Comparison of ENCODE assay signal across 8 cellular contexts in the genomic region with DNA sequence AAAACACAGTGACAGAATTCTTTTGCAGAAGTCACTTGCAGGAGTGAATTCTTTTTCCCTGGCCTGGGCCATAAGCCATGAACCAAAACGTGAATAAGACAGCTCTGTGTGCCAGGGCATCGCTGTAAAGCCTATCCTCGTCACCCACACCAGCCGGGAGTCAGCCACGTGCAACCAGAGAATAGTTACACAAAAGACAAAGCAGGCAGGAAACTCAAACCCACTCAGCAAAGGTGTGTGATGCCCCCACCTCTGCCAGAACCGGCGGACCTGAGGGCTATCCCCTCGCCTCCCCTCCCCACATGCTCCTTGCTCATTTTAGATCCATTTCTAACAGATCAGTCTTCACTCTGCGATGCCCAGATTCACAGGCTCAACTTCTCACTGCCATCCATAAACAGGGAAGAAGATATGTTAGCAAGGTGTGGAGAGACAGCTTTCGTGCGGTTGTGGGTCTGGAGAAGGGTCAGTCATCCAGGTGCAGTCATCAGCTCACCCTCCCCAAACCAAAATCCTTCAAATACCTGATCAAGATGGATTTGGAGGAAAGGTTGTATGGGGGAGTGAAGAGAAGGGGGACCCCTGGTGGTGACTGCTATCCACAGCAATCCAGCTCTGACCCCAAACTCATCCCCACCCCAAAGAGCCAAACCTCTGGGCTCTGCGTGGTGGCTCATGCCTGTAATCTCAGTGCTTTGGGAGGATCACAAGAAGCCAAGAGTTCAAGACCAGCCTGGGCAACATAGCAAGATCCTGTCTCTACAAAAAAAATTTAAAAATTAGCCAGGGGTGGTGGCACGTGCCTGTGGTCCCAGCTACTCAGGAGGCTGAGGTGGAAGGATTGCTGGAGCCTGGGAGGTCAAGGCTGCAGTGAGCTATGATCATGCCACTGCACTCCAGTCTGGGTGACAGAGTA.
DNase-seq lines count a peak whose midpoint lies in the region; ATAC-seq and TF ChIP-seq lines count a peak whose summit lies in the region.

No MANE protein-coding gene starts in this region.

- H3K4me3 ChIP-seq in hepatocyte: no peak overlapping the region

- no peaks in the 10 kb centered on the region for H3K36me3 ChIP-seq in hepatocyte (replicated peaks; ENCODE audit: insufficient read depth, low read depth)

- H3K9me2 ChIP-seq in hepatocyte (replicated peaks; ENCODE audit: insufficient read depth): no peaks in the 10 kb centered on the region

- ATAC-seq in HG02642 (IDR thresholded peaks at IDR 0.05; ENCODE audit: poor library complexity, unreplicated experiment): peak; percentile 51
- ATAC-seq in GM19395 (IDR thresholded peaks at IDR 0.05; ENCODE audit: unreplicated experiment): no peak

- DNase-seq in GM03348 (ENCODE audit: low spot score) (peak; percentile 77), NOMO-1 treated with DMSO at 0.1 percent for 48 hours (lab: John Stamatoyannopoulos, UW; ENCODE audit: unreplicated experiment) (peak; percentile 39), hepatocyte (ENCODE audit: low spot score) (peak; percentile 41), pons (ENCODE audit: low spot score) (no peak)
- peak; percentile 9 for DNase-seq in activated naive CD4-positive, alpha-beta T cell treated with Interleukin-2 at 50 U/mL for 16 hours
- peak; percentile 3 for DNase-seq in stimulated activated CD4-positive, alpha-beta T cell treated with anti-CD3 and anti-CD28 coated beads, Interleukin-2, amount 100 ng/mL, for 4 hours (ENCODE audit: low read depth)

- H3K27me3 ChIP-seq in hepatocyte: no peaks in the 10 kb centered on the region

- TF ChIP-seq CTCF in hepatocyte (IDR thresholded peaks at IDR 0.05; ENCODE audit: poor library complexity): peak; percentile 78

- H3K4me1 ChIP-seq in hepatocyte (ENCODE audit: insufficient read depth): peaks cover 31% of the 10 kb centered on the region

- H3K4me2 ChIP-seq in hepatocyte: no peak overlapping the region

- 67% methylated on average over 13 of the region's 13 CpGs for WGBS in hepatocyte (ENCODE audit: low lambda C conversion rate, missing lambda C conversion rate)

- peaks cover 4% of the 10 kb centered on the region for H3K79me2 ChIP-seq in hepatocyte

- no peaks in the 10 kb centered on the region for H4K20me1 ChIP-seq in hepatocyte (ENCODE audit: insufficient read depth, poor library complexity, severe bottlenecking)

- no peak overlapping the region for H2AFZ ChIP-seq in hepatocyte

- H3K27ac ChIP-seq in hepatocyte: no peak overlapping the region

- H3K9me3 ChIP-seq in hepatocyte (ENCODE audit: low read depth): no peaks in the 10 kb centered on the region
